Comparison of ENCODE assay signal across 29 cellular contexts in genomic region chr12:115950959-115951358, GRCh38.
"Had no signal": no experiment of that assay in that cellular context is flagged by ENCODE, and none has a peak within 500 bp of the region (broad histone marks: within the 10 kb centered on the region; RNA-seq: fewer than 3 reads in every experiment).

No MANE protein-coding gene starts in this region.

- H3K4me1 ChIP-seq: ascending aorta, breast epithelium, colonic mucosa had no signal

- H3K4me3 Mint-ChIP-seq: activated CD4-positive, alpha-beta memory T cell treated with anti-CD3 and anti-CD28 coated beads for 36 hours; activated CD4-positive, alpha-beta T cell treated with anti-CD3 and anti-CD28 coated beads for 36 hours; activated CD4-positive, alpha-beta T cell treated with anti-CD3 and anti-CD28 coated beads, Interleukin-2, amount 10 ng/mL, durations not matched to agents 24 days and 14 days; activated naive CD4-positive, alpha-beta T cell treated with anti-CD3 and anti-CD28 coated beads, Interleukin-2, amount 10 ng/mL, durations not matched to agents 7 days and 5 days; activated naive CD8-positive, alpha-beta T cell treated with anti-CD3 and anti-CD28 coated beads, Interleukin-2, amount 10 ng/mL, durations not matched to agents 7 days and 5 days; activated T-cell treated with anti-CD3 and anti-CD28 coated beads, Interleukin-2, amount 50 U/mL, for 24 hours; activated T-cell treated with anti-CD3 and anti-CD28 coated beads, Interleukin-2, amount 50 U/mL, for 72 hours; brain had no signal

- H3K4me1 Mint-ChIP-seq: activated CD4-positive, alpha-beta T cell treated with anti-CD3 and anti-CD28 coated beads for 36 hours; activated naive CD4-positive, alpha-beta T cell treated with anti-CD3 and anti-CD28 coated beads, Interleukin-2, amount 10 ng/mL, durations not matched to agents 7 days and 5 days; activated naive CD8-positive, alpha-beta T cell treated with anti-CD3 and anti-CD28 coated beads, Interleukin-2, amount 10 ng/mL, durations not matched to agents 7 days and 5 days had no signal

- H3K27ac ChIP-seq: ascending aorta, breast epithelium, cardiac muscle cell, colonic mucosa, epithelial cell of prostate had no signal

- DNase-seq: activated CD4-positive, alpha-beta memory T cell treated with anti-CD3 and anti-CD28 coated beads for 36 hours; activated CD4-positive, alpha-beta T cell treated with anti-CD3 and anti-CD28 coated beads for 36 hours; activated CD4-positive, alpha-beta T cell treated with anti-CD3 and anti-CD28 coated beads, Interleukin-2, amount 10 ng/mL, durations not matched to agents 24 days and 14 days; activated CD4-positive, CD25-positive, alpha-beta regulatory T cell; activated CD4-positive, CD25-positive, alpha-beta regulatory T cell treated with anti-CD3 and anti-CD28 coated beads, Interleukin-2, amount 50 U/mL, for 72 hours; activated CD8-positive, alpha-beta memory T cell treated with anti-CD3 and anti-CD28 coated beads, Interleukin-2, amount 50 U/mL, for 48 hours; activated gamma-delta T cell; activated naive CD4-positive, alpha-beta T cell; activated naive CD4-positive, alpha-beta T cell treated with anti-CD3 and anti-CD28 coated beads, Interleukin-2, amount 10 ng/mL, durations not matched to agents 7 days and 5 days; activated naive CD8-positive, alpha-beta T cell treated with anti-CD3 and anti-CD28 coated beads, Interleukin-2, amount 10 ng/mL, durations not matched to agents 7 days and 5 days; activated T-cell treated with anti-CD3 and anti-CD28 coated beads for 4 hours; activated T-cell treated with anti-CD3 and anti-CD28 coated beads, Interleukin-2, amount 50 U/mL, for 24 hours; activated T-cell treated with anti-CD3 and anti-CD28 coated beads, Interleukin-2, amount 50 U/mL, for 72 hours; central memory CD4-positive, alpha-beta T cell; cerebellar nuclear complex; colonic mucosa; effector CD8-positive, alpha-beta T cell; foreskin fibroblast; head of caudate nucleus; T-helper 2 cell had no signal

- ATAC-seq: activated CD4-positive, alpha-beta T cell treated with anti-CD3 and anti-CD28 coated beads for 36 hours; activated naive CD4-positive, alpha-beta T cell treated with anti-CD3 and anti-CD28 coated beads, Interleukin-2, amount 50 U/mL, for 72 hours; activated T-cell treated with anti-CD3 and anti-CD28 coated beads, Interleukin-2, amount 50 U/mL, for 72 hours had no signal

- H3K27me3 Mint-ChIP-seq: activated CD4-positive, alpha-beta memory T cell treated with anti-CD3 and anti-CD28 coated beads for 36 hours; activated CD4-positive, alpha-beta T cell treated with anti-CD3 and anti-CD28 coated beads for 36 hours; activated CD4-positive, alpha-beta T cell treated with anti-CD3 and anti-CD28 coated beads, Interleukin-2, amount 10 ng/mL, durations not matched to agents 24 days and 14 days; activated naive CD8-positive, alpha-beta T cell treated with anti-CD3 and anti-CD28 coated beads, Interleukin-2, amount 10 ng/mL, durations not matched to agents 7 days and 5 days; activated T-cell treated with anti-CD3 and anti-CD28 coated beads, Interleukin-2, amount 50 U/mL, for 24 hours; brain had no signal

- FAIRE-seq: endometrium, endothelial cell of umbilical vein, frontal cortex had no signal

- H3K27ac Mint-ChIP-seq: activated CD4-positive, alpha-beta memory T cell treated with anti-CD3 and anti-CD28 coated beads for 36 hours; activated CD4-positive, alpha-beta T cell treated with anti-CD3 and anti-CD28 coated beads for 36 hours; activated CD4-positive, alpha-beta T cell treated with anti-CD3 and anti-CD28 coated beads, Interleukin-2, amount 10 ng/mL, durations not matched to agents 24 days and 14 days; activated naive CD4-positive, alpha-beta T cell treated with anti-CD3 and anti-CD28 coated beads, Interleukin-2, amount 10 ng/mL, durations not matched to agents 7 days and 5 days; activated naive CD4-positive, alpha-beta T cell treated with anti-CD3 and anti-CD28 coated beads, Interleukin-2, amount 50 U/mL, for 72 hours; activated naive CD8-positive, alpha-beta T cell treated with anti-CD3 and anti-CD28 coated beads, Interleukin-2, amount 10 ng/mL, durations not matched to agents 7 days and 5 days; activated T-cell treated with anti-CD3 and anti-CD28 coated beads, Interleukin-2, amount 50 U/mL, for 24 hours; activated T-cell treated with anti-CD3 and anti-CD28 coated beads, Interleukin-2, amount 50 U/mL, for 72 hours had no signal

- H3K36me3 ChIP-seq: breast epithelium, cardiac muscle cell, colonic mucosa had no signal

- H3K4me3 ChIP-seq: ascending aorta, breast epithelium, cardiac muscle cell, colonic mucosa had no signal

- H3K36me3 Mint-ChIP-seq: activated naive CD4-positive, alpha-beta T cell treated with anti-CD3 and anti-CD28 coated beads, Interleukin-2, amount 50 U/mL, for 72 hours had no signal

- H3K9me3 Mint-ChIP-seq: activated CD4-positive, alpha-beta memory T cell treated with anti-CD3 and anti-CD28 coated beads for 36 hours; activated CD4-positive, alpha-beta T cell treated with anti-CD3 and anti-CD28 coated beads, Interleukin-2, amount 10 ng/mL, durations not matched to agents 24 days and 14 days; activated naive CD4-positive, alpha-beta T cell treated with anti-CD3 and anti-CD28 coated beads, Interleukin-2, amount 10 ng/mL, durations not matched to agents 7 days and 5 days; activated naive CD4-positive, alpha-beta T cell treated with anti-CD3 and anti-CD28 coated beads, Interleukin-2, amount 50 U/mL, for 72 hours; activated naive CD8-positive, alpha-beta T cell treated with anti-CD3 and anti-CD28 coated beads, Interleukin-2, amount 10 ng/mL, durations not matched to agents 7 days and 5 days; activated T-cell treated with anti-CD3 and anti-CD28 coated beads, Interleukin-2, amount 50 U/mL, for 24 hours; activated T-cell treated with anti-CD3 and anti-CD28 coated beads, Interleukin-2, amount 50 U/mL, for 72 hours; brain had no signal

- H3K27me3 ChIP-seq: ascending aorta, breast epithelium, cardiac muscle cell, colonic mucosa had no signal

- H3K9me3 ChIP-seq: ascending aorta, breast epithelium, colonic mucosa had no signal
